ENCODE assay signal across 8 cellular contexts in genomic region chr10:110208614-110209398, GRCh38. TPM values are rescaled to one million over a fixed set of nuclear protein-coding genes. Genes with fewer than 3 reads are reported as not detected.
A peak's percentile ranks its signal among the peaks of the same experiment; 100 is the strongest.
DNase-seq lines count a peak whose midpoint lies in the region; ATAC-seq and TF ChIP-seq lines count a peak whose summit lies in the region.

No MANE protein-coding gene starts in this region.

- H3K36me3 ChIP-seq in NT2/D1 (ENCODE audit: insufficient read depth, insufficient read length, low read length) (no peaks in the 10 kb centered on the region), psoas muscle (ENCODE audit: insufficient read depth in 1 of 2, low read depth in 1 of 2) (no peaks in the 10 kb centered on the region)

- no peak for TF ChIP-seq CTCF in psoas muscle (IDR thresholded peaks at IDR 0.05)

- peaks cover 47% of the 10 kb centered on the region for H3K4me1 Mint-ChIP-seq in activated CD8-positive, alpha-beta memory T cell treated with anti-CD3 and anti-CD28 coated beads, Interleukin-2, amount 10 ng/mL, durations not matched to agents 7 days and 5 days

- WGBS in psoas muscle, 3 donors, result 0% methylated on average over 43 to 44 of the region's 44 CpGs

- H3K4me1 ChIP-seq in NT2/D1 (ENCODE audit: insufficient read depth, insufficient read length), result peaks cover 4% of the 10 kb centered on the region
- H3K4me1 ChIP-seq in psoas muscle, result peaks cover 12% of the 10 kb centered on the region

- intact Hi-C loops in left ventricle myocardium superior (cut with micrococcal nuclease), result loop anchor here (5.0 kb wide), 1 partner anchor 72 kb away; no protein-coding TSS in a partner anchor
- intact Hi-C loops in psoas muscle (cut with DNase I), result loop anchor here (5.0 to 10.0 kb wide), 4 partner anchors 68 to 356 kb away; partner anchors contain the start of gene SMC3 (in 1 of the 2)

- peak overlapping the region; percentile 89 for H3K4me3 Mint-ChIP-seq in activated CD8-positive, alpha-beta memory T cell treated with anti-CD3 and anti-CD28 coated beads, Interleukin-2, amount 10 ng/mL, durations not matched to agents 7 days and 5 days

- peak overlapping the region; percentile 61 for H3K9ac ChIP-seq in NT2/D1 (ENCODE audit: insufficient read length, low read depth)

- H3K27me3 ChIP-seq in NT2/D1 (ENCODE audit: insufficient read depth, insufficient read length) (peaks cover 64% of the 10 kb centered on the region), psoas muscle (ENCODE audit: insufficient read depth in 3 of 3, low read length in 2 of 3) (no peaks in the 10 kb centered on the region)

- DNase-seq in activated CD8-positive, alpha-beta memory T cell treated with anti-CD3 and anti-CD28 coated beads, Interleukin-2, amount 10 ng/mL, durations not matched to agents 7 days and 5 days, result peak; percentile 55
- no peak for DNase-seq in activated CD8-positive, alpha-beta memory T cell treated with anti-CD3 and anti-CD28 coated beads for 24 hours
- DNase-seq in NT2/D1 (ENCODE audit: low read depth, low spot score) (no peak), amniotic epithelial cell (ENCODE audit: low read depth) (peak; percentile 31), left ventricle myocardium superior (peak; percentile 66), psoas muscle (peak; percentile 21 to 55), GOT3 (lab: John Stamatoyannopoulos, UW) (no peak), foreskin melanocyte (no peak)

- H3K9me3 ChIP-seq in NT2/D1 (ENCODE audit: insufficient read depth, low read length) (no peaks in the 10 kb centered on the region), psoas muscle (no peaks in the 10 kb centered on the region)

- no peaks in the 10 kb centered on the region for H3K9me3 Mint-ChIP-seq in activated CD8-positive, alpha-beta memory T cell treated with anti-CD3 and anti-CD28 coated beads, Interleukin-2, amount 10 ng/mL, durations not matched to agents 7 days and 5 days (ENCODE audit: low read depth)

- peak; percentile 17 for ATAC-seq in activated CD8-positive, alpha-beta memory T cell treated with anti-CD3 and anti-CD28 coated beads, Interleukin-2, amount 10 ng/mL, durations not matched to agents 7 days and 5 days
- ATAC-seq in left ventricle myocardium superior (peak; percentile 36), psoas muscle (peak in 3 of 4 donors; percentile 21 to 46 (median 34))

- peak overlapping the region; percentile 93 for H3K27ac Mint-ChIP-seq in activated CD8-positive, alpha-beta memory T cell treated with anti-CD3 and anti-CD28 coated beads, Interleukin-2, amount 10 ng/mL, durations not matched to agents 7 days and 5 days

- CTCF ChIA-PET in activated CD8-positive, alpha-beta memory T cell treated with anti-CD3 and anti-CD28 coated beads, Interleukin-2, amount 10 ng/mL, durations not matched to agents 7 days and 5 days (lab: Charles Lee), result interaction anchor here (0.6 to 11.2 kb wide), 23 partner anchors 13 to 325 kb away, joined by 3 to 154 read pairs (median 4); partner anchors contain the start of gene SMNDC1

- peaks cover 6% of the 10 kb centered on the region for H3K36me3 Mint-ChIP-seq in activated CD8-positive, alpha-beta memory T cell treated with anti-CD3 and anti-CD28 coated beads, Interleukin-2, amount 10 ng/mL, durations not matched to agents 7 days and 5 days

- H3K27me3 Mint-ChIP-seq in activated CD8-positive, alpha-beta memory T cell treated with anti-CD3 and anti-CD28 coated beads, Interleukin-2, amount 10 ng/mL, durations not matched to agents 7 days and 5 days, result peaks cover 28% of the 10 kb centered on the region

- H3K27ac ChIP-seq in psoas muscle, result peak overlapping the region; percentile 98

- H3K4me3 ChIP-seq in NT2/D1 (ENCODE audit: insufficient read length, low read depth) (peak overlapping the region; percentile 51), psoas muscle (peak overlapping the region; percentile 94)

RNA-seq across cellular contexts. Expression of gene MXI1, which starts 1.4 kb away (rescaled TPM):
- total RNA-seq in activated CD8-positive, alpha-beta memory T cell treated with anti-CD3 and anti-CD28 coated beads, Interleukin-2, amount 10 ng/mL, durations not matched to agents 7 days and 5 days, result 10 to 100 TPM; 13.6 to 29.1 TPM
- total RNA-seq in left ventricle myocardium superior, result 79.8 TPM
- 10 to 100 TPM; 20.5 to 50.3 (median 34.8) TPM for total RNA-seq in psoas muscle
- polyA plus RNA-seq in psoas muscle, result 10 to 100 TPM in 2 of 3 donors, 1 to 10 TPM in 1; 5.5 to 33.3 (median 27.1) TPM

Comparison
In these comparisons a context has a peak if more than half of its experiments do, and no peak if none do; other contexts are left out.
1. DNase-seq: peak in activated CD8-positive, alpha-beta memory T cell treated with anti-CD3 and anti-CD28 coated beads, Interleukin-2, amount 10 ng/mL, durations not matched to agents 7 days and 5 days (single experiment), amniotic epithelial cell (single experiment), left ventricle myocardium superior (single experiment) and psoas muscle (2 of 2); none in activated CD8-positive, alpha-beta memory T cell treated with anti-CD3 and anti-CD28 coated beads for 24 hours (single experiment), NT2/D1 (single experiment), GOT3 (single experiment) and foreskin melanocyte (single experiment).
2. Peak in every context shown above with its lines, with median percentiles within 50 percentile points of each other: ATAC-seq.